1 cellular context compared by ENCODE assay signal in genomic region chr17:1810450-1811103, GRCh38.
TF ChIP-seq lines count a peak whose summit lies in the region.

No MANE protein-coding gene starts in this region.

TF ChIP-seq in HepG2, 621 proteins besides CTCF, POLR2A, EP300 and RAD21 (continues in another document):
- peak; percentile 45; the same call in 1 of the 2 replicates for TF ChIP-seq KMT2B (CRISPR knock-in tag; IDR thresholded peaks at IDR 0.05)
- peak; percentile 61; the same call in 1 of the 2 replicates for TF ChIP-seq FOXK1 (CRISPR knock-in tag; IDR thresholded peaks at IDR 0.05; ENCODE audit: borderline replicate concordance, low read depth)
- no peak for TF ChIP-seq MED13 (CRISPR knock-in tag; IDR thresholded peaks at IDR 0.05)
- no peak for TF ChIP-seq ZFAT (CRISPR knock-in tag; conservative IDR thresholded peaks at IDR 0.05)
- peak; percentile 70; the same call in 1 of the 2 replicates for TF ChIP-seq NR2F2 (IDR thresholded peaks at IDR 0.05; ENCODE audit: borderline replicate concordance, low read depth)
- 0 out of 2 replicates have a peak, but pooled peaks have one; percentile 30 for TF ChIP-seq E2F1 (CRISPR knock-in tag; IDR thresholded peaks at IDR 0.05)
- TF ChIP-seq ZNF761 (CRISPR knock-in tag; conservative IDR thresholded peaks at IDR 0.05), result no peak; the same call in 1 of the 2 replicates
- TF ChIP-seq HINFP (CRISPR knock-in tag; IDR thresholded peaks at IDR 0.05; ENCODE audit: low read depth), result peak; percentile 71
- TF ChIP-seq IRF2 (CRISPR knock-in tag; IDR thresholded peaks at IDR 0.05), result peak; percentile 61; the same call in 1 of the 2 replicates
- no peak for TF ChIP-seq NFE2L2 (IDR thresholded peaks at IDR 0.05; ENCODE audit: low read length)
- TF ChIP-seq FOXP4 (CRISPR knock-in tag; IDR thresholded peaks at IDR 0.05), result peak; percentile 81
- no peak for TF ChIP-seq ZFP36L1 (CRISPR knock-in tag; IDR thresholded peaks at IDR 0.05)
- TF ChIP-seq GTF2F1 (IDR thresholded peaks at IDR 0.05; ENCODE audit: low read length), result peak; percentile 64; the same call in 1 of the 2 replicates
- 0 out of 2 replicates have a peak, but pooled peaks have one; percentile 75 for TF ChIP-seq ZBTB4 (CRISPR knock-in tag; IDR thresholded peaks at IDR 0.05; ENCODE audit: borderline replicate concordance)
- no peak for TF ChIP-seq ZSCAN9 (CRISPR knock-in tag; IDR thresholded peaks at IDR 0.05; ENCODE audit: borderline replicate concordance)
- TF ChIP-seq ZNF230 (CRISPR knock-in tag; IDR thresholded peaks at IDR 0.05), result no peak
- no peak for TF ChIP-seq ZBTB14 (CRISPR knock-in tag; IDR thresholded peaks at IDR 0.05)
- TF ChIP-seq CENPX (CRISPR knock-in tag; IDR thresholded peaks at IDR 0.05), result no peak
- 0 out of 2 replicates have a peak, but pooled peaks have one; percentile 51 for TF ChIP-seq KAT8 (CRISPR knock-in tag; IDR thresholded peaks at IDR 0.05)
- TF ChIP-seq ZGPAT (CRISPR knock-in tag; IDR thresholded peaks at IDR 0.05), result peak; percentile 77
- TF ChIP-seq ZBTB40 (IDR thresholded peaks at IDR 0.05), result no peak
- no peak; the same call in 1 of the 2 replicates for TF ChIP-seq ZBTB40 (CRISPR knock-in tag; IDR thresholded peaks at IDR 0.05)
- no peak for TF ChIP-seq ZNF607 (CRISPR knock-in tag; IDR thresholded peaks at IDR 0.05; ENCODE audit: borderline replicate concordance)
- 0 out of 2 replicates have a peak, but pooled peaks have one; percentile 35 for TF ChIP-seq CC2D1A (CRISPR knock-in tag; IDR thresholded peaks at IDR 0.05)
- no peak for TF ChIP-seq ETV6 (CRISPR knock-in tag; conservative IDR thresholded peaks at IDR 0.05)
- peak; percentile 45 for TF ChIP-seq MIXL1 (CRISPR knock-in tag; IDR thresholded peaks at IDR 0.05)
- TF ChIP-seq SRY (CRISPR knock-in tag; IDR thresholded peaks at IDR 0.05), result peak; percentile 76; the same call in 1 of the 2 replicates
- TF ChIP-seq HOXA3 (CRISPR knock-in tag; IDR thresholded peaks at IDR 0.05), result peak; percentile 79
- TF ChIP-seq PHF8 (CRISPR knock-in tag; IDR thresholded peaks at IDR 0.05), result peak; percentile 57
- TF ChIP-seq SIX4 (CRISPR knock-in tag; IDR thresholded peaks at IDR 0.05), result 0 out of 2 replicates have a peak, but pooled peaks have one; percentile 14
- peak; percentile 94 for TF ChIP-seq ZBTB7A (CRISPR knock-in tag; IDR thresholded peaks at IDR 0.05)
- TF ChIP-seq HDAC1 (CRISPR knock-in tag; IDR thresholded peaks at IDR 0.05), result peak; percentile 97
- TF ChIP-seq ZNF891 (CRISPR knock-in tag; IDR thresholded peaks at IDR 0.05), result 0 out of 2 replicates have a peak, but pooled peaks have one; percentile 46
- peak; percentile 86 for TF ChIP-seq TEAD3 (CRISPR knock-in tag; optimal IDR thresholded peaks at IDR 0.05; ENCODE audit: borderline replicate concordance)
- peak; percentile 66; the same call in 1 of the 2 replicates for TF ChIP-seq SOX5 (CRISPR knock-in tag; IDR thresholded peaks at IDR 0.05; ENCODE audit: borderline replicate concordance)
- peak; percentile 68; the same call in 1 of the 2 replicates for TF ChIP-seq ZNF501 (CRISPR knock-in tag; IDR thresholded peaks at IDR 0.05)
- no peak for TF ChIP-seq ZFP82 (CRISPR knock-in tag; IDR thresholded peaks at IDR 0.05; ENCODE audit: borderline replicate concordance)
- TF ChIP-seq ZNF558 (CRISPR knock-in tag; IDR thresholded peaks at IDR 0.05; ENCODE audit: borderline replicate concordance), result no peak
- 0 out of 2 replicates have a peak, but pooled peaks have one; percentile 43 for TF ChIP-seq KDM4B (CRISPR knock-in tag; IDR thresholded peaks at IDR 0.05)
- TF ChIP-seq POGK (CRISPR knock-in tag; conservative IDR thresholded peaks at IDR 0.05), result peak; percentile 77
